In the genomic region with DNA sequence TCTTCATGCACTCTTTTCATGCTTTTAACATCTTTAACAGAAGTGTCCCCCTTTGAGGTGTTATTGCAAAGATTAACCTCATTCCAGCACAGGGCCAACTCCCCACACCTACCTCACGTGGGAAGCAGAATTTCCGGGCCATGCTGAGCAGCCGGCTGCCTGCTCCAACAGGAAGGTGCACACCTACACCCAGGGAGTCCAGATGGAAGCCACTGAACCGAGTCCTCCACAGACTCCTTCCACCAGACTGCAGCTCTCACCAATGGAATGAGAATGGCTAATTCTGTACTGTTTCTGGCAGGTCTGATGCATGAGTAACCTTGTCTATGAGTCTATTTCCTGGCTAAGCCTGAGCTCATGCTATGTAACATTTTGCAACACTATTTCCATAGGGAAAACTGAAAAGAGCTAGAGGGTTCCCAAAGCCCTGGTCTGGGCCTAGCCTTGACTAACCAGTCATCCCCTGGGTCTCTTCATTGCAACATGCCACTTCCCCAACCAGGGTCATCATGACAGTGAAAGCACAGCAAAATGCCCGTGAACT, we compare ENCODE assay signal across 9 cellular contexts. TPM values are rescaled to one million over a fixed set of nuclear protein-coding genes. Genes with fewer than 3 reads are reported as not detected.
DNase-seq lines count a peak whose midpoint lies in the region; TF ChIP-seq lines count a peak whose summit lies in the region.
"Had no signal": no experiment of that assay in that cellular context is flagged by ENCODE, and none has a peak within 500 bp of the region (broad histone marks: within the 10 kb centered on the region; RNA-seq: fewer than 3 reads in every experiment).

No MANE protein-coding gene starts in this region.

- H3K4me3 ChIP-seq in breast epithelium (no peak overlapping the region), astrocyte of the spinal cord (ENCODE audit: low read depth, low read length) (no peak overlapping the region), uterus (no peak overlapping the region)

- no peaks in the 10 kb centered on the region for H3K27me3 Mint-ChIP-seq in MCF 10A (ENCODE audit: insufficient read depth, unreplicated experiment)
- H3K27me3 Mint-ChIP-seq in glutamatergic neuron (ENCODE audit: unreplicated experiment), result peaks cover 14% of the 10 kb centered on the region

- H3K4me1 ChIP-seq in breast epithelium, result no peaks in the 10 kb centered on the region
- peaks cover 5 to 12% of the 10 kb centered on the region in 2 donors for H3K4me1 ChIP-seq in uterus

- POLR2A ChIA-PET in MCF 10A (lab: Yijun Ruan, JAX), result interaction anchor here (0.7 to 2.1 kb wide), 10 partner anchors 8 to 271 kb away, joined by 3 to 14 read pairs (median 4); a partner anchor contains a TSS

- H3K27ac Mint-ChIP-seq in MCF 10A (ENCODE audit: low read depth, unreplicated experiment), result peak overlapping the region; percentile 94
- H3K27ac Mint-ChIP-seq in glutamatergic neuron (ENCODE audit: unreplicated experiment), result no peak overlapping the region
- H3K27ac Mint-ChIP-seq: dendritic cell treated with granulocyte-macrophage colony-stimulating factor and Interleukin-4, amounts not matched to agents 40 ng/mL and 50 ng/mL, for 4 days had no signal

- in situ Hi-C loops in astrocyte of the spinal cord (cut with HindIII; ENCODE audit: low sequenced_read_pairs), result no loop called here

- TF ChIP-seq POLR2A in breast epithelium (IDR thresholded peaks at IDR 0.05), result no peak
- TF ChIP-seq POLR2A in uterus (IDR thresholded peaks at IDR 0.05), result no peak

- no peak for TF ChIP-seq CTCF in MCF 10A (IDR thresholded peaks at IDR 0.05; ENCODE audit: unreplicated experiment)
- TF ChIP-seq CTCF in breast epithelium (IDR thresholded peaks at IDR 0.05), result no peak
- no peak for TF ChIP-seq CTCF in astrocyte of the spinal cord (IDR thresholded peaks at IDR 0.05; ENCODE audit: low read depth, low read length)
- no peak for TF ChIP-seq CTCF in uterus (IDR thresholded peaks at IDR 0.05)
- TF ChIP-seq CTCF in glutamatergic neuron (IDR thresholded peaks at IDR 0.05; ENCODE audit: partially characterized antibody, unreplicated experiment), result no peak

- intact Hi-C loops in MCF 10A (cut with micrococcal nuclease) (no loop called here), breast epithelium (cut with DNase I; ENCODE audit: low total_unique reads) (no loop called here), uterus (cut with DNase I; ENCODE audit: low total_unique reads) (no loop called here)

- peaks cover 25% of the 10 kb centered on the region for H3K4me1 Mint-ChIP-seq in MCF 10A (ENCODE audit: insufficient read depth, unreplicated experiment)
- H3K4me1 Mint-ChIP-seq in glutamatergic neuron (ENCODE audit: low read depth, unreplicated experiment), result peaks cover 3% of the 10 kb centered on the region

- no peaks in the 10 kb centered on the region for H3K9me3 ChIP-seq in breast epithelium
- H3K9me3 ChIP-seq in uterus, result no peaks in the 10 kb centered on the region

- CTCF ChIA-PET in MCF 10A (lab: Yijun Ruan, JAX), result interaction anchor here (0.5 to 1.1 kb wide), 5 partner anchors 9 to 431 kb away, joined by 3 read pairs; no protein-coding TSS in a partner anchor

- H3K9me3 Mint-ChIP-seq in MCF 10A (ENCODE audit: unreplicated experiment), result no peaks in the 10 kb centered on the region
- peaks cover 7% of the 10 kb centered on the region for H3K9me3 Mint-ChIP-seq in glutamatergic neuron (ENCODE audit: unreplicated experiment)
- H3K9me3 Mint-ChIP-seq: dendritic cell treated with granulocyte-macrophage colony-stimulating factor and Interleukin-4, amounts not matched to agents 40 ng/mL and 50 ng/mL, for 4 days had no signal

- peak; percentile 96 for DNase-seq in MCF 10A (ENCODE audit: unreplicated experiment)
- DNase-seq in breast epithelium (ENCODE audit: low spot score in 2 of 2), result no peak
- peak; percentile 94 for DNase-seq in astrocyte of the spinal cord (ENCODE audit: low read depth, low spot score)
- peak; percentile 96 for DNase-seq in kidney glomerular epithelial cell (lab: John Stamatoyannopoulos, UW)
- DNase-seq in uterus, result no peak
- no peak for DNase-seq in SW480 (ENCODE audit: low spot score)
- DNase-seq in DMS153 (lab: John Stamatoyannopoulos, UW), result no peak
- no peak for DNase-seq in glutamatergic neuron

- H3K36me3 ChIP-seq in breast epithelium, result no peaks in the 10 kb centered on the region
- H3K36me3 ChIP-seq in uterus, result no peaks in the 10 kb centered on the region

- no peaks in the 10 kb centered on the region for H3K27me3 ChIP-seq in breast epithelium
- H3K27me3 ChIP-seq in uterus, result no peaks in the 10 kb centered on the region

- no TSS peak for BruUV-seq in MCF 10A (replicated peaks; lab: Mats Ljungman, UMichigan)

- H3K4me3 Mint-ChIP-seq in MCF 10A (ENCODE audit: unreplicated experiment) (peak overlapping the region; percentile 41), glutamatergic neuron (ENCODE audit: unreplicated experiment) (no peak overlapping the region)
- H3K4me3 Mint-ChIP-seq: dendritic cell treated with granulocyte-macrophage colony-stimulating factor and Interleukin-4, amounts not matched to agents 40 ng/mL and 50 ng/mL, for 4 days had no signal

- H3K27ac ChIP-seq in breast epithelium, result peak overlapping the region in 1 of 2 donors; percentile 64
- peak overlapping the region; percentile 23 to 29 for H3K27ac ChIP-seq in uterus

- peaks cover 62% of the 10 kb centered on the region for H3K36me3 Mint-ChIP-seq in MCF 10A (ENCODE audit: insufficient read depth, unreplicated experiment)
- no peaks in the 10 kb centered on the region for H3K36me3 Mint-ChIP-seq in glutamatergic neuron (ENCODE audit: unreplicated experiment)

RNA-seq across cellular contexts. Expression of a gene that starts 11.0 kb away (rescaled TPM):
- total RNA-seq in MCF 10A (2022) (14.5 and 18.1 TPM in 2 replicates), breast epithelium (under 1 TPM in 2 of 3 donors, not detected in 1; 0.48 to 0.98 TPM), uterus (under 1 TPM in 1 of 4 donors, not detected in 3; 0.83 TPM), glutamatergic neuron (ENCODE audit: unreplicated experiment) (12.2 TPM)

RNA-seq across cellular contexts. Expression of a gene that starts 31.3 kb away (rescaled TPM):
- 0.27 and 0.35 TPM in 2 replicates for total RNA-seq in MCF 10A (2022)
- under 1 TPM; 0.15 to 0.98 (median 0.32) TPM for total RNA-seq in breast epithelium
- total RNA-seq in uterus, result 1 to 10 TPM in 1 of 4 donors, under 1 TPM in 2, not detected in 1; under 0.01 to 3.3 (median 0.62) TPM
- 3.5 TPM for total RNA-seq in glutamatergic neuron (ENCODE audit: unreplicated experiment)

RNA-seq across cellular contexts. Expression of a gene that starts 33.7 kb away (rescaled TPM):
- 57.2 and 59.6 TPM in 2 replicates for total RNA-seq in MCF 10A (2022)
- total RNA-seq in breast epithelium, result 10 to 100 TPM; 31.4 to 43.9 (median 38.3) TPM
- 10 to 100 TPM in 3 of 4 donors, 1 to 10 TPM in 1; 9.2 to 78.0 (median 29.1) TPM for total RNA-seq in uterus
- 61.3 TPM for total RNA-seq in glutamatergic neuron (ENCODE audit: unreplicated experiment)

Comparison
In these comparisons a context has a peak if more than half of its experiments do, and no peak if none do; other contexts are left out.
1. DNase-seq: peak in MCF 10A (single experiment), astrocyte of the spinal cord (single experiment) and kidney glomerular epithelial cell (single experiment); none in breast epithelium (0 of 2), uterus (0 of 2), SW480 (single experiment), DMS153 (single experiment) and glutamatergic neuron (single experiment).